ENCODE assay signal across 18 cellular contexts in genomic region chr9:128242828-128243485, GRCh38. TPM values are rescaled to one million over a fixed set of nuclear protein-coding genes. Genes with fewer than 3 reads are reported as not detected.
DNase-seq lines count a peak whose midpoint lies in the region; ATAC-seq, FAIRE-seq and TF ChIP-seq lines count a peak whose summit lies in the region.
"Had no signal": no experiment of that assay in that cellular context is flagged by ENCODE, and none has a peak within 500 bp of the region (broad histone marks: within the 10 kb centered on the region; RNA-seq: fewer than 3 reads in every experiment).

No MANE protein-coding gene starts in this region.

- no peak overlapping the region for H4K91ac ChIP-seq in IMR-90 (ENCODE audit: insufficient read depth, low read depth, low read length)

- H3K4ac ChIP-seq in IMR-90 (ENCODE audit: low read depth, low read length): 0 out of 2 replicates have a peak overlapping the region, but pooled peaks have one; percentile 62

- H3K9me1 ChIP-seq in IMR-90 (ENCODE audit: insufficient read depth, low read length): peaks cover 23% of the 10 kb centered on the region

- H3K4me3 ChIP-seq in IMR-90 (ENCODE audit: insufficient read depth, low read depth, low read length) (no peak overlapping the region), lower lobe of right lung (no peak overlapping the region), tibial artery (no peak overlapping the region)
- H3K4me3 ChIP-seq: cardiac muscle cell, right lobe of liver had no signal

- no TSS peak for BruUV-seq in IMR-90 (replicated peaks; lab: Mats Ljungman, UMichigan)

- H2BK120ac ChIP-seq in IMR-90 (ENCODE audit: low read depth, low read length): no peak overlapping the region

- H3K4me1 ChIP-seq in IMR-90 (ENCODE audit: control insufficient read depth, insufficient read depth, low read length) (peaks cover 26% of the 10 kb centered on the region), lower lobe of right lung (peaks cover 16% of the 10 kb centered on the region), tibial artery (peaks cover 0 to 20% (median 5%) of the 10 kb centered on the region in 4 donors)
- H3K4me1 ChIP-seq: right lobe of liver had no signal

- no peak overlapping the region for H2BK15ac ChIP-seq in IMR-90 (ENCODE audit: low read depth, low read length)

- CTCF ChIA-PET in IMR-90 (lab: Yijun Ruan, JAX): no interaction called here
- CTCF ChIA-PET in activated naive CD4-positive, alpha-beta T cell treated with anti-CD3 and anti-CD28 coated beads for 36 hours (lab: Charles Lee): no interaction called here

- H3K18ac ChIP-seq in IMR-90 (ENCODE audit: low read depth, low read length): no peak overlapping the region; the same call in 1 of the 2 replicates

- H4K5ac ChIP-seq in IMR-90 (ENCODE audit: low read depth, low read length): no peak overlapping the region; the same call in 1 of the 2 replicates

- no peak overlapping the region for H2BK5ac ChIP-seq in IMR-90 (ENCODE audit: low read depth, low read length, poor library complexity, severe bottlenecking)

- intact Hi-C loops in IMR-90 (cut with micrococcal nuclease) (no loop called here), lower lobe of right lung (cut with DNase I) (no loop called here), tibial artery (cut with DNase I; ENCODE audit: low total_unique reads) (no loop called here)
- intact Hi-C loops in activated naive CD4-positive, alpha-beta T cell treated with anti-CD3 and anti-CD28 coated beads for 36 hours (cut with micrococcal nuclease): no loop called here

- TF ChIP-seq POLR2A in IMR-90 (IDR thresholded peaks at IDR 0.05; ENCODE audit: low read depth, low read length) (no peak), GM12891 (IDR thresholded peaks at IDR 0.05; ENCODE audit: low read depth, low read length) (no peak)

- no peak overlapping the region for H3K56ac ChIP-seq in IMR-90 (ENCODE audit: extremely low read depth, insufficient read depth, low read length)

- H3K4me3 Mint-ChIP-seq in activated naive CD4-positive, alpha-beta T cell treated with anti-CD3 and anti-CD28 coated beads for 36 hours: no peak overlapping the region
- H3K4me3 Mint-ChIP-seq: natural killer cell treated with Interleukin-12 subunit alpha and Interleukin-12 subunit beta and Interleukin-15 and Interleukin-18, amount 100 ng/mL, for 72 hours had no signal

- H3K9ac ChIP-seq in IMR-90 (ENCODE audit: low read depth, low read length): no peak overlapping the region

- peak overlapping the region; percentile 91 for H2AK9ac ChIP-seq in IMR-90 (replicated peaks; ENCODE audit: low read depth, low read length, poor library complexity)

- no peak for TF ChIP-seq RAD21 in IMR-90 (IDR thresholded peaks at IDR 0.05; ENCODE audit: low read length)

- H3K14ac ChIP-seq in IMR-90 (replicated peaks; ENCODE audit: low read depth, low read length): no peak overlapping the region

- ATAC-seq in IMR-90 (ENCODE audit: low read depth) (no peak), lower lobe of right lung (peak in 1 of 2 donors; percentile 4), GM21825 (IDR thresholded peaks at IDR 0.05; ENCODE audit: unreplicated experiment) (no peak)
- ATAC-seq: left lobe of liver; natural killer cell treated with Interleukin-12 subunit alpha and Interleukin-12 subunit beta and Interleukin-15 and Interleukin-18, amount 100 ng/mL, for 72 hours; right lobe of liver had no signal

- peaks cover 6% of the 10 kb centered on the region for H3K4me1 Mint-ChIP-seq in activated naive CD4-positive, alpha-beta T cell treated with anti-CD3 and anti-CD28 coated beads for 36 hours (ENCODE audit: low read depth)

- WGBS in IMR-90 (ENCODE audit: extremely low coverage in 2 of 2, insufficient read length in 1 of 2), 2 experiments: no CpG with 5 or more reads among the region's 9 CpGs

- H3K23ac ChIP-seq in IMR-90 (ENCODE audit: low read depth, low read length): no peak overlapping the region

- no peak overlapping the region; the same call in 1 of the 2 replicates for H3K4me2 ChIP-seq in IMR-90 (ENCODE audit: low read depth, low read length)

- H4K8ac ChIP-seq in IMR-90 (ENCODE audit: low read depth in 2 of 2, low read length in 2 of 2): no peak overlapping the region

- FAIRE-seq in GM12891 (lab: Jason Lieb, UNC): no peak
- FAIRE-seq: H54 had no signal

- H3K27ac ChIP-seq in IMR-90 (ENCODE audit: insufficient read depth, low read length): no peak overlapping the region
- H3K27ac ChIP-seq in lower lobe of right lung: peak overlapping the region; percentile 53
- H3K27ac ChIP-seq in tibial artery: peak overlapping the region in 1 of 2 donors; percentile 46
- H3K27ac ChIP-seq: cardiac muscle cell, right lobe of liver had no signal

- no peak overlapping the region for H2AK5ac ChIP-seq in IMR-90 (ENCODE audit: low read depth, low read length)

- H3K36me3 ChIP-seq in IMR-90 (ENCODE audit: control insufficient read depth, insufficient read depth, low read length): no peaks in the 10 kb centered on the region
- H3K36me3 ChIP-seq in lower lobe of right lung: no peaks in the 10 kb centered on the region
- H3K36me3 ChIP-seq in tibial artery: peaks cover 0 to 7% (median 0%) of the 10 kb centered on the region in 3 donors
- H3K36me3 ChIP-seq: cardiac muscle cell, right lobe of liver had no signal

- no peak overlapping the region for H2BK20ac ChIP-seq in IMR-90 (ENCODE audit: low read depth, low read length)

- in situ Hi-C loops in IMR-90 (cut with MboI; ENCODE audit: low sequenced_read_pairs): no loop called here

- H4K20me1 ChIP-seq in IMR-90 (ENCODE audit: insufficient read depth, low read length): no peaks in the 10 kb centered on the region

- peaks cover 0 to 15% of the 10 kb centered on the region in 2 experiments; a peak in 2 of 4 replicates for H3K79me1 ChIP-seq in IMR-90 (ENCODE audit: low read depth in 1 of 2, low read length in 2 of 2)

- H3K9me3 ChIP-seq in IMR-90 (ENCODE audit: control insufficient read depth, insufficient read depth, low read length) (no peaks in the 10 kb centered on the region), lower lobe of right lung (no peaks in the 10 kb centered on the region), tibial artery (no peaks in the 10 kb centered on the region)
- H3K9me3 ChIP-seq: right lobe of liver had no signal

- H3K27me3 Mint-ChIP-seq in activated naive CD4-positive, alpha-beta T cell treated with anti-CD3 and anti-CD28 coated beads for 36 hours (ENCODE audit: low read depth): peaks cover 14% of the 10 kb centered on the region

- no peaks in the 10 kb centered on the region for H3K9me3 Mint-ChIP-seq in activated naive CD4-positive, alpha-beta T cell treated with anti-CD3 and anti-CD28 coated beads for 36 hours
- H3K9me3 Mint-ChIP-seq: natural killer cell treated with Interleukin-12 subunit alpha and Interleukin-12 subunit beta and Interleukin-15 and Interleukin-18, amount 100 ng/mL, for 72 hours had no signal

- no peak for DNase-seq in IMR-90
- DNase-seq in fibroblast of gingiva (ENCODE audit: low read depth): peak; percentile 57
- DNase-seq in lower lobe of right lung: no peak
- DNase-seq in tibial artery: peak; percentile 56 to 68
- no peak for DNase-seq in effector CD4-positive, alpha-beta T cell
- no peak for DNase-seq in activated naive CD4-positive, alpha-beta T cell treated with anti-CD3 and anti-CD28 coated beads for 36 hours
- no peak for DNase-seq in GM12891 (ENCODE audit: insufficient read length, low spot score)
- DNase-seq: activated naive CD4-positive, alpha-beta T cell; hypothalamus; NCI-H1436; NCI-H446 treated with DMSO at 0.1 percent for 48 hours; right lobe of liver; stimulated activated CD4-positive, alpha-beta T cell treated with anti-CD3 and anti-CD28 coated beads, Interleukin-4, amount 100 ng/mL, for 4 hours had no signal

- dilution Hi-C loops in IMR-90 (cut with HindIII; ENCODE audit: low sequenced_read_pairs, unreplicated experiment): no loop called here

- peak overlapping the region; percentile 5 for H2AFZ ChIP-seq in IMR-90 (replicated peaks; ENCODE audit: low read length, poor library complexity)

- POLR2A ChIA-PET in IMR-90 (lab: Charles Lee; ENCODE audit: unreplicated experiment): no interaction called here

- no peaks in the 10 kb centered on the region for H3K36me3 Mint-ChIP-seq in activated naive CD4-positive, alpha-beta T cell treated with anti-CD3 and anti-CD28 coated beads for 36 hours (ENCODE audit: low read depth)
- H3K36me3 Mint-ChIP-seq: natural killer cell treated with Interleukin-12 subunit alpha and Interleukin-12 subunit beta and Interleukin-15 and Interleukin-18, amount 100 ng/mL, for 72 hours had no signal

- TF ChIP-seq CTCF in IMR-90 (conservative IDR thresholded peaks at IDR 0.05; ENCODE audit: low read depth, low read length) (no peak), lower lobe of right lung (IDR thresholded peaks at IDR 0.05) (no peak), tibial artery (IDR thresholded peaks at IDR 0.05) (no peak)

- H3K27ac Mint-ChIP-seq in activated naive CD4-positive, alpha-beta T cell treated with anti-CD3 and anti-CD28 coated beads for 36 hours: no peak overlapping the region
- H3K27ac Mint-ChIP-seq: natural killer cell treated with Interleukin-12 subunit alpha and Interleukin-12 subunit beta and Interleukin-15 and Interleukin-18, amount 100 ng/mL, for 72 hours had no signal

- H3K27me3 ChIP-seq in IMR-90 (ENCODE audit: control insufficient read depth, insufficient read depth, low read length): no peaks in the 10 kb centered on the region
- no peaks in the 10 kb centered on the region for H3K27me3 ChIP-seq in lower lobe of right lung (ENCODE audit: low read depth)
- H3K27me3 ChIP-seq in tibial artery: peaks cover 0 to 31% of the 10 kb centered on the region in 2 donors
- H3K27me3 ChIP-seq: cardiac muscle cell, right lobe of liver had no signal

RNA-seq across cellular contexts. Expression of gene GOLGA2, which starts 32.9 kb away (rescaled TPM):
- total RNA-seq in IMR-90 (2012; rRNA removed) (118 TPM in 2 replicates), lower lobe of right lung (82.7 TPM)
- polyA plus RNA-seq in IMR-90 (2012; rRNA removed): 124 and 146 TPM in 2 replicates
- polyA plus RNA-seq in IMR-90 (2012; cell fraction: cytosol; rRNA removed): 69.6 and 69.8 TPM in 2 replicates
- 168 and 324 TPM in 2 replicates for polyA plus RNA-seq in IMR-90 (2012; cell fraction: nucleus; rRNA removed; ENCODE audit: low replicate concordance)
- total RNA-seq in activated naive CD4-positive, alpha-beta T cell treated with anti-CD3 and anti-CD28 coated beads for 36 hours: 10 to 100 TPM; 33.3 to 34.4 TPM
- 23.1 TPM for polyA plus RNA-seq in GM12891 (2012; ENCODE audit: low read depth, missing spikeins)

RNA-seq across cellular contexts. Expression of gene SWI5, which starts 33.1 kb away (rescaled TPM):
- total RNA-seq in IMR-90 (2012; rRNA removed) (37.5 and 38.9 TPM in 2 replicates), lower lobe of right lung (19.1 TPM)
- polyA plus RNA-seq in IMR-90 (2012; rRNA removed): 93.5 and 99.7 TPM in 2 replicates
- polyA plus RNA-seq in IMR-90 (2012; cell fraction: cytosol; rRNA removed): 67.9 and 73.4 TPM in 2 replicates
- 21.7 and 25.2 TPM in 2 replicates for polyA plus RNA-seq in IMR-90 (2012; cell fraction: nucleus; rRNA removed; ENCODE audit: low replicate concordance)
- total RNA-seq in activated naive CD4-positive, alpha-beta T cell treated with anti-CD3 and anti-CD28 coated beads for 36 hours: 10 to 100 TPM; 13.3 to 15.5 TPM
- polyA plus RNA-seq in GM12891 (2012; ENCODE audit: low read depth, missing spikeins): 16.7 TPM

RNA-seq across cellular contexts. Expression of gene DNM1, which starts 39.8 kb away (rescaled TPM):
- total RNA-seq in IMR-90 (2012; rRNA removed) (11.4 and 13.6 TPM in 2 replicates), lower lobe of right lung (8.8 TPM)
- 17.7 and 19.3 TPM in 2 replicates for polyA plus RNA-seq in IMR-90 (2012; rRNA removed)
- 7.8 and 11.0 TPM in 2 replicates for polyA plus RNA-seq in IMR-90 (2012; cell fraction: cytosol; rRNA removed)
- 110 and 165 TPM in 2 replicates for polyA plus RNA-seq in IMR-90 (2012; cell fraction: nucleus; rRNA removed; ENCODE audit: low replicate concordance)
- total RNA-seq in activated naive CD4-positive, alpha-beta T cell treated with anti-CD3 and anti-CD28 coated beads for 36 hours: under 1 TPM; 0.07 to 0.77 TPM
- 0.31 TPM for polyA plus RNA-seq in GM12891 (2012; ENCODE audit: low read depth, missing spikeins)

RNA-seq across cellular contexts. Expression of gene CIZ1, which starts 51.6 kb away (rescaled TPM):
- 13.8 and 20.6 TPM in 2 replicates for total RNA-seq in IMR-90 (2012; rRNA removed)
- polyA plus RNA-seq in IMR-90 (2012; rRNA removed): 51.9 and 54.4 TPM in 2 replicates
- 31.3 and 33.3 TPM in 2 replicates for polyA plus RNA-seq in IMR-90 (2012; cell fraction: cytosol; rRNA removed)
- polyA plus RNA-seq in IMR-90 (2012; cell fraction: nucleus; rRNA removed; ENCODE audit: low replicate concordance): 104 and 121 TPM in 2 replicates
- total RNA-seq in lower lobe of right lung: 98.5 TPM
- 10 to 100 TPM; 79.5 to 82.8 TPM for total RNA-seq in activated naive CD4-positive, alpha-beta T cell treated with anti-CD3 and anti-CD28 coated beads for 36 hours
- polyA plus RNA-seq in GM12891 (2012; ENCODE audit: low read depth, missing spikeins): 43.1 TPM

Comparison
In these comparisons a context has a peak if more than half of its experiments do, and no peak if none do; other contexts are left out.
1. DNase-seq: peak in fibroblast of gingiva (single experiment) and tibial artery (2 of 2); none in IMR-90 (single experiment), lower lobe of right lung (single experiment), effector CD4-positive, alpha-beta T cell (single experiment), activated naive CD4-positive, alpha-beta T cell treated with anti-CD3 and anti-CD28 coated beads for 36 hours (single experiment) and GM12891 (single experiment).